Comparison of ENCODE assay signal across 16 cellular contexts in genomic region chr19:42150940-42151339, GRCh38. TPM values are rescaled to one million over a fixed set of nuclear protein-coding genes. Genes with fewer than 3 reads are reported as not detected.
"Had no signal": no experiment of that assay in that cellular context is flagged by ENCODE, and none has a peak within 500 bp of the region (broad histone marks: within the 10 kb centered on the region; RNA-seq: fewer than 3 reads in every experiment).

No MANE protein-coding gene starts in this region.

- DNase-seq: activated CD4-positive, alpha-beta T cell treated with anti-CD3 and anti-CD28 coated beads for 36 hours; activated CD4-positive, alpha-beta T cell treated with anti-CD3 and anti-CD28 coated beads, Interleukin-2, amount 50 U/mL, for 48 hours; activated T-cell treated with anti-CD3 and anti-CD28 coated beads for 4 hours; amniotic stem cell; effector CD8-positive, alpha-beta T cell; immature natural killer cell; left ventricle myocardium superior; naive B cell; stimulated activated naive B cell treated with anti-CD40 and anti-IgM and Interleukin-4, amounts not matched to agents 10 μg/mL and 1 μg/mL and 100 μg/mL, for 72 hours; T-helper 2 cell; upper lobe of right lung had no signal

- H3K27ac Mint-ChIP-seq: activated CD4-positive, alpha-beta T cell treated with anti-CD3 and anti-CD28 coated beads for 36 hours; activated naive CD8-positive, alpha-beta T cell; activated T-helper 1 cell treated with anti-CD3 and anti-CD28 coated beads, Interleukin-12 subunit alpha, Interleukin-12 subunit beta, Interleukin-2, Interleukin-4 antibody, amounts not matched to agents 30 ng/mL and 10 ng/mL and 1 ng/mL, durations not matched to agents 14 hours and 24 hours and 36 hours; dendritic cell treated with granulocyte-macrophage colony-stimulating factor and Interleukin-4, amounts not matched to agents 40 ng/mL and 50 ng/mL, for 4 days; immature natural killer cell; naive B cell; stimulated activated naive B cell treated with anti-CD40 and anti-IgM and Interleukin-4, amounts not matched to agents 10 μg/mL and 1 μg/mL and 100 μg/mL, for 72 hours had no signal

- H3K4me1 ChIP-seq: upper lobe of right lung had no signal

- H3K27me3 Mint-ChIP-seq: activated naive CD8-positive, alpha-beta T cell; naive B cell; stimulated activated naive B cell treated with anti-CD40 and anti-IgM and Interleukin-4, amounts not matched to agents 10 μg/mL and 1 μg/mL and 100 μg/mL, for 72 hours had no signal

- H3K9me3 ChIP-seq: upper lobe of right lung had no signal

- H3K4me3 ChIP-seq: cardiac muscle cell, hepatocyte, upper lobe of right lung had no signal

- H3K36me3 Mint-ChIP-seq: activated naive CD8-positive, alpha-beta T cell had no signal

- H3K79me2 ChIP-seq: hepatocyte had no signal

- H3K4me3 Mint-ChIP-seq: activated CD4-positive, alpha-beta T cell treated with anti-CD3 and anti-CD28 coated beads for 36 hours; activated naive CD8-positive, alpha-beta T cell; activated T-helper 1 cell treated with anti-CD3 and anti-CD28 coated beads, Interleukin-12 subunit alpha, Interleukin-12 subunit beta, Interleukin-2, Interleukin-4 antibody, amounts not matched to agents 30 ng/mL and 10 ng/mL and 1 ng/mL, durations not matched to agents 14 hours and 24 hours and 36 hours; dendritic cell treated with granulocyte-macrophage colony-stimulating factor and Interleukin-4, amounts not matched to agents 40 ng/mL and 50 ng/mL, for 4 days; immature natural killer cell; naive B cell; stimulated activated naive B cell treated with anti-CD40 and anti-IgM and Interleukin-4, amounts not matched to agents 10 μg/mL and 1 μg/mL and 100 μg/mL, for 72 hours had no signal

- H2AFZ ChIP-seq: hepatocyte had no signal

- H3K36me3 ChIP-seq: cardiac muscle cell, upper lobe of right lung had no signal

- H3K27ac ChIP-seq: cardiac muscle cell, hepatocyte, upper lobe of right lung had no signal

- H3K9me3 Mint-ChIP-seq: activated T-helper 1 cell treated with anti-CD3 and anti-CD28 coated beads, Interleukin-12 subunit alpha, Interleukin-12 subunit beta, Interleukin-2, Interleukin-4 antibody, amounts not matched to agents 30 ng/mL and 10 ng/mL and 1 ng/mL, durations not matched to agents 14 hours and 24 hours and 36 hours; dendritic cell treated with granulocyte-macrophage colony-stimulating factor and Interleukin-4, amounts not matched to agents 40 ng/mL and 50 ng/mL, for 4 days; immature natural killer cell; naive B cell; stimulated activated naive B cell treated with anti-CD40 and anti-IgM and Interleukin-4, amounts not matched to agents 10 μg/mL and 1 μg/mL and 100 μg/mL, for 72 hours had no signal

- H3K4me2 ChIP-seq: hepatocyte had no signal

- ATAC-seq: activated CD4-positive, alpha-beta T cell treated with anti-CD3 and anti-CD28 coated beads for 36 hours; left ventricle myocardium superior; stimulated activated naive B cell treated with anti-CD40 and anti-IgM and Interleukin-4, amounts not matched to agents 10 μg/mL and 1 μg/mL and 100 μg/mL, for 72 hours; upper lobe of right lung had no signal

RNA-seq across cellular contexts. Expression of gene POU2F2, which starts 18.7 kb away (rescaled TPM):
- total RNA-seq: cardiac muscle cell, hepatocyte had no signal
